In genomic region chr17:33012522-33013033, GRCh38 we compare ENCODE assay signal across 1 cellular context.
TF ChIP-seq lines count a peak whose summit lies in the region.

No MANE protein-coding gene starts in this region.

TF ChIP-seq in IMR-90, 13 proteins besides CTCF, POLR2A, EP300 and RAD21 (continued from another document):
- no peak for TF ChIP-seq NFE2L2 (IDR thresholded peaks at IDR 0.05; ENCODE audit: low read depth, low read length)
- TF ChIP-seq, protein P1, sequence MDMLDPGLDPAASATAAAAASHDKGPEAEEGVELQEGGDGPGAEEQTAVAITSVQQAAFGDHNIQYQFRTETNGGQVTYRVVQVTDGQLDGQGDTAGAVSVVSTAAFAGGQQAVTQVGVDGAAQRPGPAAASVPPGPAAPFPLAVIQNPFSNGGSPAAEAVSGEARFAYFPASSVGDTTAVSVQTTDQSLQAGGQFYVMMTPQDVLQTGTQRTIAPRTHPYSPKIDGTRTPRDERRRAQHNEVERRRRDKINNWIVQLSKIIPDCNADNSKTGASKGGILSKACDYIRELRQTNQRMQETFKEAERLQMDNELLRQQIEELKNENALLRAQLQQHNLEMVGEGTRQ (IDR thresholded peaks at IDR 0.05; ENCODE audit: low read depth, low read length): peak; percentile 91
- TF ChIP-seq ELK1 (IDR thresholded peaks at IDR 0.05; ENCODE audit: borderline replicate concordance, low read depth, low read length): no peak
- peak; percentile 88 for TF ChIP-seq MXI1 (IDR thresholded peaks at IDR 0.05; ENCODE audit: borderline replicate concordance, low read depth, low read length)
- no peak for TF ChIP-seq CHD1 (IDR thresholded peaks at IDR 0.05; ENCODE audit: low read depth, low read length)
- no peak for TF ChIP-seq RCOR1 (IDR thresholded peaks at IDR 0.05; ENCODE audit: insufficient replicate concordance, low read length)
